In genomic region chr10:5810235-5810634, GRCh38 we compare ENCODE assay signal across 1 cellular context.
TF ChIP-seq lines count a peak whose summit lies in the region.

No MANE protein-coding gene starts in this region.

TF ChIP-seq in A549, 52 proteins besides CTCF, POLR2A, EP300 and RAD21 (continued from another document):
- no peak for TF ChIP-seq HMGXB4 (CRISPR knock-in tag; IDR thresholded peaks at IDR 0.05; ENCODE audit: borderline replicate concordance)
- TF ChIP-seq BCL3 (IDR thresholded peaks at IDR 0.05): no peak
- no peak for TF ChIP-seq TFCP2L1 (CRISPR knock-in tag; IDR thresholded peaks at IDR 0.05)
- no peak for TF ChIP-seq MYC (IDR thresholded peaks at IDR 0.05; ENCODE audit: borderline replicate concordance, low read length)
TF ChIP-seq in A549: peak in this region for 0.
